Comparison of ENCODE assay signal across 8 cellular contexts in the genomic region with DNA sequence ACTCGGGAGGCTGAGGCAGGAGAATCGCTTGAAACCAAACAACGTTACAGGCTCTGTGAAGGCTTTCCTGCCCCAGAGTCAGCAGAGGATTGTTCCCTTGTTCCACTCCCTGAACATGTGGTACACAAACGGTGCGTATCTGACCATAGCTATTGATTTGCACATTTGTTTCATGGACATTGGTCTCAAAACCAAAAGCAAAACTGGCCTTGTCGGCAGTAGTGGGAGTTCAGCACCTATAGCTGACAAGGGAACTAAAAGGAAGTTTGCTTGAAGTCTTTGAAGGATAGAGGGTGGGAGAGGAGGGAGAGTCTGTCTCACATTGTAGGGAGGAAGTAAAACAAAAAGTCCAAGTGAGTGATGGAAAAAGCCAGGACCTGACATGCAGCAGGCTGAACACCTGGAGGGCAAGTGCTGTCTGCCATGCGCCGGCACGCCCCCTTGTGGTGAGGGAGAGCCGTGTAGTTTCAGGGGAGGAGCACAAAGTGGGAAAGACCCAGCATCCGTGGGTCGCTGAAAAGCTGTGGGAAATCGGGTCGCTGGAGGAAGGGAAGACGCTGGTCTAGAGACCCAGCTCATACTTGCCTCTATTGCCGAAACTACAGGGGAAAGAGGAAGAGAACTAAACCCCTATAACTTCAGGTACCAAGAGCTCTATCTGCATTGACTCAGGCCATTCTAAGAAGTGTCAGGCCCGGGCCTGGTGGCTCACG. TPM values are rescaled to one million over a fixed set of nuclear protein-coding genes. Genes with fewer than 3 reads are reported as not detected.
DNase-seq lines count a peak whose midpoint lies in the region; ATAC-seq and TF ChIP-seq lines count a peak whose summit lies in the region.

No MANE protein-coding gene starts in this region.

- no peak overlapping the region for H3K4me3 Mint-ChIP-seq in activated CD8-positive, alpha-beta T cell treated with anti-CD3 and anti-CD28 coated beads for 36 hours

- no peaks in the 10 kb centered on the region for H3K9me3 Mint-ChIP-seq in activated CD8-positive, alpha-beta T cell treated with anti-CD3 and anti-CD28 coated beads for 36 hours

- peak; percentile 87 for DNase-seq in NCI-H69 (lab: John Stamatoyannopoulos, UW)
- peak; percentile 86 for DNase-seq in activated CD8-positive, alpha-beta T cell treated with anti-CD3 and anti-CD28 coated beads for 36 hours
- peak; percentile 81 for DNase-seq in effector CD4-positive, alpha-beta T cell
- DNase-seq in mesenteric fat pad (ENCODE audit: low spot score): peak; percentile 92
- DNase-seq in stimulated activated CD8-positive, alpha-beta memory T cell treated with anti-CD3 and anti-CD28 coated beads, Interleukin-4, amount 100 ng/mL, for 1 hour (ENCODE audit: low read depth in 2 of 2, low spot score in 1 of 2): peak; percentile 70 to 78

- POLR2A ChIA-PET in activated CD8-positive, alpha-beta T cell treated with anti-CD3 and anti-CD28 coated beads for 36 hours (lab: Charles Lee): interaction anchor here (0.8 to 1.4 kb wide), 3 partner anchors 54 to 58 kb away, joined by 3 read pairs; partner anchors contain the start of gene RAD23B

- no peak overlapping the region; the same call in 1 of the 2 replicates for H3K27ac ChIP-seq in C4-2B

- H3K27me3 Mint-ChIP-seq in activated CD8-positive, alpha-beta T cell treated with anti-CD3 and anti-CD28 coated beads for 36 hours: no peaks in the 10 kb centered on the region

- CTCF ChIA-PET in activated CD8-positive, alpha-beta T cell treated with anti-CD3 and anti-CD28 coated beads for 36 hours (lab: Charles Lee): interaction anchor here (0.6 to 3.1 kb wide), 52 partner anchors 8 to 237 kb away, joined by 3 to 32 read pairs (median 4); partner anchors contain the start of gene RAD23B

- peak; percentile 79 for ATAC-seq in GM19324 (IDR thresholded peaks at IDR 0.05; ENCODE audit: low FRiP score, unreplicated experiment)
- peak; percentile 83 for ATAC-seq in HG03378 (IDR thresholded peaks at IDR 0.05; ENCODE audit: unreplicated experiment)
- peak; percentile 84 for ATAC-seq in activated CD8-positive, alpha-beta T cell treated with anti-CD3 and anti-CD28 coated beads for 36 hours

- peak; percentile 93 for TF ChIP-seq CTCF in C4-2B (conservative IDR thresholded peaks at IDR 0.05)
- peak; percentile 89 for TF ChIP-seq CTCF in activated CD8-positive, alpha-beta T cell treated with anti-CD3 and anti-CD28 coated beads for 36 hours (IDR thresholded peaks at IDR 0.05)

- H3K27ac Mint-ChIP-seq in activated CD8-positive, alpha-beta T cell treated with anti-CD3 and anti-CD28 coated beads for 36 hours: peak overlapping the region; percentile 69

- H3K36me3 Mint-ChIP-seq in activated CD8-positive, alpha-beta T cell treated with anti-CD3 and anti-CD28 coated beads for 36 hours (ENCODE audit: low read depth): peaks cover 8% of the 10 kb centered on the region

- intact Hi-C loops in activated CD8-positive, alpha-beta T cell treated with anti-CD3 and anti-CD28 coated beads for 36 hours (cut with micrococcal nuclease): no loop called here

- H3K4me1 Mint-ChIP-seq in activated CD8-positive, alpha-beta T cell treated with anti-CD3 and anti-CD28 coated beads for 36 hours (ENCODE audit: low read depth): peaks cover 15% of the 10 kb centered on the region

RNA-seq across cellular contexts. Expression of gene RAD23B, which starts 58.0 kb away (rescaled TPM):
- total RNA-seq in activated CD8-positive, alpha-beta T cell treated with anti-CD3 and anti-CD28 coated beads for 36 hours: 100 to 1,000 TPM; 115 to 117 TPM
- total RNA-seq in mesenteric fat pad: 165 TPM
